In the genomic region with DNA sequence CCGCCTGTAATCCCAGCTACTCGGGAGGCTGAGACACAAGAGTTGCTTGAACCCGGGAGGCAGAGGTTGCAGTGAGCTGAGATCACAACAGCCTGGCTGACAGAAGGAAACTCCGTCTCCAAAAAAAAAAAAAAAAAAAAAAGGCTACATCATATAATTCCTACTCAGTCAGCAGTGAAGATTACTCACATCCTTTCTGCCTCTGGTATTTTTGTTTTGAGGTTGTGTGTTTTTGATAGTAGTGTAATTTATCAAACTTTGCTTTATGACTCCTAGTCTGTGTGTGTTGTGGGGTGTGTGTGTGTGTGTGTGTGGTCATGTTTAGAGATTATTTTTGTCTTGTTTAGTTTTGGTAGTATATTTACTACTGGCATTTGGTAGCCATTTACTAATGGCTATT, we compare ENCODE assay signal across 15 cellular contexts. TPM values are rescaled to one million over a fixed set of nuclear protein-coding genes. Genes with fewer than 3 reads are reported as not detected.
A peak's percentile ranks its signal among the peaks of the same experiment; 100 is the strongest.
DNase-seq lines count a peak whose midpoint lies in the region; ATAC-seq and TF ChIP-seq lines count a peak whose summit lies in the region.
"Had no signal": no experiment of that assay in that cellular context is flagged by ENCODE, and none has a peak within 500 bp of the region (broad histone marks: within the 10 kb centered on the region; RNA-seq: fewer than 3 reads in every experiment).

No MANE protein-coding gene starts in this region.

- TF ChIP-seq POLR2A in suprapubic skin (IDR thresholded peaks at IDR 0.05), result no peak

- 74% methylated on average over 4 of the region's 4 CpGs for WGBS in suprapubic skin

- intact Hi-C loops in Panc1 (cut with micrococcal nuclease; ENCODE audit: unreplicated experiment), result no loop called here

- TF ChIP-seq EP300 in suprapubic skin (IDR thresholded peaks at IDR 0.05), result no peak

- DNase-seq in GM04503 (ENCODE audit: low read depth), result peak; percentile 47
- peak; percentile 18 for DNase-seq in Panc1 (ENCODE audit: low read depth, low spot score)
- DNase-seq in epithelial cell of proximal tubule (ENCODE audit: low read depth), result peak; percentile 20
- peak; percentile 46 for DNase-seq in pulmonary artery endothelial cell (ENCODE audit: low read depth, low spot score)
- no peak for DNase-seq in suprapubic skin (ENCODE audit: low spot score in 2 of 2)
- no peak for DNase-seq in GM19238 (ENCODE audit: insufficient read length, low spot score)
- no peak for DNase-seq in NOMO-1 treated with DMSO at 0.1 percent for 48 hours (lab: John Stamatoyannopoulos, UW; ENCODE audit: unreplicated experiment)
- DNase-seq: activated CD4-positive, alpha-beta T cell treated with anti-CD3 and anti-CD28 coated beads, Interleukin-2, amount 10 ng/mL, durations not matched to agents 24 days and 14 days; COR-L47; gastrocnemius medialis; naive thymus-derived CD8-positive, alpha-beta T cell; NCI-H2171 had no signal

- TF ChIP-seq CTCF in Panc1 (IDR thresholded peaks at IDR 0.05), result no peak
- no peak for TF ChIP-seq CTCF in epithelial cell of proximal tubule (conservative IDR thresholded peaks at IDR 0.05; ENCODE audit: low read depth, low read length)
- TF ChIP-seq CTCF in suprapubic skin (IDR thresholded peaks at IDR 0.05), result no peak

- H3K27me3 ChIP-seq in Panc1 (ENCODE audit: control insufficient read depth, insufficient read depth, low read length) (no peaks in the 10 kb centered on the region), suprapubic skin (no peaks in the 10 kb centered on the region)
- H3K27me3 ChIP-seq: gastrocnemius medialis, right atrium auricular region had no signal

- in situ Hi-C loops in Panc1 (cut with HindIII; ENCODE audit: low pct_unique_long_range_greater_than_20kb, low sequenced_read_pairs), result no loop called here

- H3K9me3 ChIP-seq in Panc1 (ENCODE audit: control insufficient read depth, insufficient read depth, low read depth, low read length) (no peaks in the 10 kb centered on the region), suprapubic skin (no peaks in the 10 kb centered on the region)
- H3K9me3 ChIP-seq: gastrocnemius medialis had no signal

- CTCF ChIA-PET in Panc1 (lab: Charles Lee), result no interaction called here

- BruUV-seq in Panc1 (replicated peaks; lab: Mats Ljungman, UMichigan), result no TSS peak

- no peak overlapping the region for H3K27ac ChIP-seq in Panc1 (ENCODE audit: low read length)
- no peak overlapping the region for H3K27ac ChIP-seq in suprapubic skin
- H3K27ac ChIP-seq: gastrocnemius medialis, right atrium auricular region, thoracic aorta had no signal

- no peak overlapping the region for H3K4me3 ChIP-seq in Panc1 (ENCODE audit: low read depth in 2 of 2, low read length in 2 of 2)
- H3K4me3 ChIP-seq in epithelial cell of proximal tubule (ENCODE audit: low read depth, low read length), result no peak overlapping the region
- H3K4me3 ChIP-seq in suprapubic skin, result no peak overlapping the region
- H3K4me3 ChIP-seq: gastrocnemius medialis, right atrium auricular region, thoracic aorta had no signal

- H3K36me3 ChIP-seq in Panc1 (ENCODE audit: control insufficient read depth, insufficient read depth, low read length) (no peaks in the 10 kb centered on the region), suprapubic skin (no peaks in the 10 kb centered on the region)
- H3K36me3 ChIP-seq: gastrocnemius medialis, right atrium auricular region, thoracic aorta had no signal

- ATAC-seq in Panc1, result no peak
- no peak for ATAC-seq in HG03139 (IDR thresholded peaks at IDR 0.05; ENCODE audit: unreplicated experiment)
- ATAC-seq: gastrocnemius medialis; naive thymus-derived CD8-positive, alpha-beta T cell had no signal

- H3K4me1 ChIP-seq in Panc1 (ENCODE audit: control insufficient read depth, insufficient read depth, low read length) (no peaks in the 10 kb centered on the region), suprapubic skin (no peaks in the 10 kb centered on the region)
- H3K4me1 ChIP-seq: gastrocnemius medialis, right atrium auricular region had no signal

- POLR2A ChIA-PET in Panc1 (lab: Charles Lee), result no interaction called here

RNA-seq across cellular contexts. Expression of gene DLGAP5, which starts 29.8 kb away (rescaled TPM):
- total RNA-seq in Panc1 (2021; ENCODE audit: unreplicated experiment) (48.7 TPM), epithelial cell of proximal tubule (58.4 and 68.8 TPM in 2 replicates), pulmonary artery endothelial cell (48.5 and 77.7 TPM in 2 replicates), suprapubic skin (1 to 10 TPM in 3 of 4 donors, under 1 TPM in 1; 0.72 to 2.6 (median 1.9) TPM)
- polyA plus RNA-seq in Panc1 (2012; ENCODE audit: insufficient read length), result 8.1 TPM
- total RNA-seq: gastrocnemius medialis; naive thymus-derived CD8-positive, alpha-beta T cell had no signal
- polyA plus RNA-seq: naive thymus-derived CD8-positive, alpha-beta T cell had no signal

RNA-seq across cellular contexts. Expression of gene FBXO34, which starts 50.0 kb away (rescaled TPM):
- total RNA-seq in Panc1 (2021; ENCODE audit: unreplicated experiment), result 18.8 TPM
- 9.6 TPM for polyA plus RNA-seq in Panc1 (2012; ENCODE audit: insufficient read length)
- total RNA-seq in epithelial cell of proximal tubule, result 14.8 and 21.3 TPM in 2 replicates
- total RNA-seq in pulmonary artery endothelial cell, result 27.6 and 31.7 TPM in 2 replicates
- 10 to 100 TPM; 28.8 to 44.4 (median 33.8) TPM for total RNA-seq in suprapubic skin

Comparison
In these comparisons a context has a peak if more than half of its experiments do, and no peak if none do; other contexts are left out.
1. DNase-seq: peak in GM04503 (single experiment), Panc1 (single experiment), epithelial cell of proximal tubule (single experiment) and pulmonary artery endothelial cell (single experiment); none in suprapubic skin (0 of 2), GM19238 (single experiment) and NOMO-1 treated with DMSO at 0.1 percent for 48 hours (single experiment).
2. RNA of gene DLGAP5, which starts 29.8 kb away (total RNA-seq): 58.4 to 68.8 TPM in epithelial cell of proximal tubule, 48.7 TPM in Panc1 (single experiment) and 48.5 to 77.7 TPM in pulmonary artery endothelial cell; 0.72 to 2.6 TPM in suprapubic skin; every median in the first group is over 10 times any median in the second.